Comparison of ENCODE assay signal across 8 cellular contexts in genomic region chr2:72148391-72148974, GRCh38. TPM values are rescaled to one million over a fixed set of nuclear protein-coding genes. Genes with fewer than 3 reads are reported as not detected.
DNase-seq lines count a peak whose midpoint lies in the region; ATAC-seq and TF ChIP-seq lines count a peak whose summit lies in the region.

No MANE protein-coding gene starts in this region.

- TF ChIP-seq POLR2A in ovary (IDR thresholded peaks at IDR 0.05): no peak

- intact Hi-C loops in ovary (cut with DNase I): loop anchor here in 3 of 4 donors (5.0 to 10.0 kb wide), 3 partner anchors 346 to 601 kb away; no protein-coding TSS in a partner anchor

- no peak overlapping the region for H3K27ac ChIP-seq in RWPE1
- no peak overlapping the region for H3K27ac ChIP-seq in esophagus (ENCODE audit: low read depth in 2 of 2, low read length in 1 of 2)
- no peak overlapping the region for H3K27ac ChIP-seq in ovary

- POLR2A ChIA-PET in RWPE1 (lab: Yijun Ruan, JAX; ENCODE audit: low non-redundant PET): no interaction called here

- no peak for ATAC-seq in HG03457 (IDR thresholded peaks at IDR 0.05; ENCODE audit: unreplicated experiment)

- no peak for TF ChIP-seq CTCF in GM13976 (IDR thresholded peaks at IDR 0.05; ENCODE audit: borderline replicate concordance, control extremely low read depth, extremely low read depth, insufficient read depth, missing control alignments)
- TF ChIP-seq CTCF in RWPE1 (conservative IDR thresholded peaks at IDR 0.05; ENCODE audit: low read depth): 0 out of 2 replicates have a peak, but pooled peaks have one; percentile 15
- no peak for TF ChIP-seq CTCF in ovary (IDR thresholded peaks at IDR 0.05)

- H3K27me3 ChIP-seq in esophagus (ENCODE audit: control insufficient read depth in 1 of 2, insufficient read depth in 2 of 2, low read length in 2 of 2) (peaks cover 3 to 19% of the 10 kb centered on the region in 2 donors), ovary (no peaks in the 10 kb centered on the region)

- DNase-seq in GM13976 (ENCODE audit: low spot score) (peak; percentile 47), RWPE1 (ENCODE audit: low spot score) (no peak), ovary (peak in 2 of 5 donors; percentile 8 to 35), NCI-H1694 treated with DMSO at 0.1 percent for 48 hours (lab: John Stamatoyannopoulos, UW) (no peak), NCI-H187 treated with DMSO at 0.1 percent for 48 hours (lab: John Stamatoyannopoulos, UW) (no peak)
- DNase-seq in stimulated activated CD4-positive, alpha-beta T cell treated with anti-CD3 and anti-CD28 coated beads, Interleukin-1b, Interleukin-23, amount 100 ng/mL, for 48 hours: no peak

- no peak for TF ChIP-seq EP300 in ovary (IDR thresholded peaks at IDR 0.05)

- peaks cover 6 to 18% of the 10 kb centered on the region in 2 donors for H3K4me1 ChIP-seq in esophagus (ENCODE audit: control insufficient read depth in 2 of 2, insufficient read depth in 2 of 2, low read length in 1 of 2)
- peaks cover 11% of the 10 kb centered on the region for H3K4me1 ChIP-seq in ovary (ENCODE audit: insufficient read depth)

- WGBS in esophagus, 2 donors: 1 to 2% methylated on average over 35 to 62 of the region's 62 CpGs
- 0% methylated on average over 61 to 62 of the region's 62 CpGs for WGBS in ovary, 3 donors

- H3K36me3 ChIP-seq in esophagus (ENCODE audit: control insufficient read depth in 2 of 2, insufficient read depth in 2 of 2, low read length in 1 of 2) (no peaks in the 10 kb centered on the region), ovary (no peaks in the 10 kb centered on the region)

- H3K9me3 ChIP-seq in esophagus (ENCODE audit: control insufficient read depth in 2 of 2, insufficient read depth in 1 of 2, low read depth in 1 of 2, low read length in 1 of 2) (no peaks in the 10 kb centered on the region), ovary (no peaks in the 10 kb centered on the region)

- in situ Hi-C loops in GM13976 (cut with MboI; ENCODE audit: low sequenced_read_pairs, unreplicated experiment): loop anchor here (25.0 kb wide), 1 partner anchor 611 kb away; no protein-coding TSS in a partner anchor

- CTCF ChIA-PET in RWPE1 (lab: Yijun Ruan, JAX): interaction anchor here (0.5 to 1.9 kb wide), 7 partner anchors 10 to 602 kb away, joined by 3 to 6 read pairs (median 4); no protein-coding TSS in a partner anchor

- H3K4me3 ChIP-seq in esophagus (ENCODE audit: low read depth in 1 of 2, low read length in 2 of 2) (peak overlapping the region; percentile 22 to 62), ovary (peak overlapping the region; percentile 42)

RNA-seq across cellular contexts. Expression of gene CYP26B1, which starts 0.8 kb away (rescaled TPM):
- 1 to 10 TPM; 1.7 to 2.2 TPM for polyA plus RNA-seq in esophagus
- total RNA-seq in ovary: 10 to 100 TPM in 1 of 7 donors, 1 to 10 TPM in 6; 2.5 to 13.4 (median 5.8) TPM
- polyA plus RNA-seq in ovary: 1 to 10 TPM; 1.5 to 4.5 TPM
